Comparison of ENCODE assay signal across 28 cellular contexts in genomic region chr10:95482501-95483248, GRCh38.
DNase-seq lines count a peak whose midpoint lies in the region; ATAC-seq, FAIRE-seq and TF ChIP-seq lines count a peak whose summit lies in the region.
"Had no signal": no experiment of that assay in that cellular context is flagged by ENCODE, and none has a peak within 500 bp of the region (broad histone marks: within the 10 kb centered on the region; RNA-seq: fewer than 3 reads in every experiment).

No MANE protein-coding gene starts in this region.

- no TSS peak for BruUV-seq in HepG2 (replicated peaks; lab: Mats Ljungman, UMichigan)

- H3K4me3 ChIP-seq in HepG2 (replicated peaks in 1 of 3; ENCODE audit: insufficient read depth in 1 of 3, low read depth in 2 of 3, low read length in 3 of 3) (no peak overlapping the region), smooth muscle cell (no peak overlapping the region), adrenal gland (no peak overlapping the region)
- H3K4me3 ChIP-seq: breast epithelium, HAP-1, suprapubic skin had no signal

- no peak overlapping the region for H3K4me3 Mint-ChIP-seq in activated CD8-positive, alpha-beta T cell treated with anti-CD3 and anti-CD28 coated beads for 36 hours
- H3K4me3 Mint-ChIP-seq: activated naive CD8-positive, alpha-beta T cell treated with anti-CD3 and anti-CD28 coated beads, Interleukin-2, amount 50 U/mL, for 24 hours; naive thymus-derived CD8-positive, alpha-beta T cell; T-helper 2 cell treated with Interferon-gamma antibody and Interleukin-4, amounts not matched to agents 5 μg/mL and 100 μg/mL, for 36 hours had no signal

- DNase-seq in LHCN-M2 (ENCODE audit: low read depth) = peak; percentile 44
- DNase-seq in HepG2 (ENCODE audit: low spot score) = no peak
- DNase-seq in smooth muscle cell (lab: John Stamatoyannopoulos, UW; ENCODE audit: unreplicated experiment) = no peak
- no peak for DNase-seq in foreskin melanocyte
- no peak for DNase-seq in adrenal gland
- DNase-seq in activated CD8-positive, alpha-beta memory T cell treated with anti-CD3 and anti-CD28 coated beads for 24 hours = no peak
- no peak for DNase-seq in activated CD8-positive, alpha-beta T cell treated with anti-CD3 and anti-CD28 coated beads for 36 hours
- DNase-seq: activated CD4-positive, alpha-beta T cell treated with anti-CD3 and anti-CD28 coated beads, Interleukin-2, amount 50 U/mL, for 1 hour; activated effector memory CD4-positive, alpha-beta T cell treated with Interleukin-2 at 50 U/mL for 16 hours; activated naive CD8-positive, alpha-beta T cell treated with anti-CD3 and anti-CD28 coated beads, Interleukin-2, amount 50 U/mL, for 24 hours; foreskin keratinocyte; GDM1; KG1; kidney; mesenchymal stem cell; MV-4-11; naive thymus-derived CD8-positive, alpha-beta T cell; NCI-H1694; NCI-H69; RPMI8226; SK-N-SH; WERI-Rb-1 had no signal

- peaks cover 5% of the 10 kb centered on the region for H3K4me1 Mint-ChIP-seq in activated CD8-positive, alpha-beta T cell treated with anti-CD3 and anti-CD28 coated beads for 36 hours (ENCODE audit: low read depth)

- CTCF ChIA-PET in HepG2 (lab: Yijun Ruan, JAX; ENCODE audit: low intra/inter-chr PET ratio, low total read pairs) = no interaction called here
- CTCF ChIA-PET in activated CD8-positive, alpha-beta T cell treated with anti-CD3 and anti-CD28 coated beads for 36 hours (lab: Charles Lee) = no interaction called here

- H3K4me2 ChIP-seq in HepG2 (ENCODE audit: low read depth, low read length) (no peak overlapping the region), smooth muscle cell (peak overlapping the region; percentile 77)
- H3K4me2 ChIP-seq: SK-N-SH had no signal

- H3K27ac Mint-ChIP-seq in activated CD8-positive, alpha-beta T cell treated with anti-CD3 and anti-CD28 coated beads for 36 hours = no peak overlapping the region
- H3K27ac Mint-ChIP-seq: activated naive CD8-positive, alpha-beta T cell treated with anti-CD3 and anti-CD28 coated beads, Interleukin-2, amount 50 U/mL, for 24 hours; naive thymus-derived CD8-positive, alpha-beta T cell; T-helper 2 cell treated with Interferon-gamma antibody and Interleukin-4, amounts not matched to agents 5 μg/mL and 100 μg/mL, for 36 hours had no signal

- in situ Hi-C loops in HepG2 (cut with HindIII; ENCODE audit: extremely low pct_ligation_motif_present, low pct_unique_long_range_greater_than_20kb) = no loop called here

- H3K36me3 ChIP-seq in HepG2 (replicated peaks in 1 of 2; ENCODE audit: control insufficient read depth in 1 of 2, insufficient read depth in 2 of 2, low read length in 2 of 2) (peaks cover 3 to 25% of the 10 kb centered on the region in 2 experiments; a peak in 3 of 5 replicates), smooth muscle cell (ENCODE audit: low read depth) (no peaks in the 10 kb centered on the region), adrenal gland (replicated peaks in 1 of 2) (no peaks in the 10 kb centered on the region)
- H3K36me3 ChIP-seq: breast epithelium, HAP-1, suprapubic skin, WERI-Rb-1 had no signal

- H3K27ac ChIP-seq in cingulate gyrus (ENCODE audit: low read depth, low read length) (peak overlapping the region; percentile 20), HepG2 (ENCODE audit: extremely low read length, insufficient read depth, low read length) (no peak overlapping the region), smooth muscle cell (ENCODE audit: low read depth) (peak overlapping the region; percentile 97), adrenal gland (no peak overlapping the region)
- H3K27ac ChIP-seq: breast epithelium, foreskin keratinocyte, suprapubic skin, WERI-Rb-1 had no signal

- peaks cover 69% of the 10 kb centered on the region for H3K4me1 ChIP-seq in HepG2 (ENCODE audit: insufficient read depth, low read length)
- H3K4me1 ChIP-seq in smooth muscle cell (ENCODE audit: low read depth) = peaks cover 17% of the 10 kb centered on the region
- peaks cover 0 to 9% of the 10 kb centered on the region in 2 donors for H3K4me1 ChIP-seq in adrenal gland (replicated peaks in 1 of 2)
- H3K4me1 ChIP-seq: foreskin keratinocyte, HAP-1 had no signal

- intact Hi-C loops in HepG2 (cut with micrococcal nuclease; ENCODE audit: unreplicated experiment) (no loop called here), adrenal gland (cut with DNase I) (no loop called here)
- intact Hi-C loops in activated CD8-positive, alpha-beta T cell treated with anti-CD3 and anti-CD28 coated beads for 36 hours (cut with micrococcal nuclease) = no loop called here

- H3K79me2 ChIP-seq in HepG2 (ENCODE audit: insufficient read depth, low read length) (peaks cover 25% of the 10 kb centered on the region), smooth muscle cell (ENCODE audit: low read depth) (no peaks in the 10 kb centered on the region)

- no peak for TF ChIP-seq CTCF in HepG2 (CRISPR knock-in tag; IDR thresholded peaks at IDR 0.05)
- no peak for TF ChIP-seq CTCF in smooth muscle cell (IDR thresholded peaks at IDR 0.05; ENCODE audit: borderline replicate concordance, insufficient read depth, poor library complexity, severe bottlenecking)
- no peak for TF ChIP-seq CTCF in adrenal gland (IDR thresholded peaks at IDR 0.05)
- no peak for TF ChIP-seq CTCF in activated CD8-positive, alpha-beta T cell treated with anti-CD3 and anti-CD28 coated beads for 36 hours (IDR thresholded peaks at IDR 0.05)

- no peak for TF ChIP-seq RAD21 in HepG2 (CRISPR knock-in tag; IDR thresholded peaks at IDR 0.05)

- no peaks in the 10 kb centered on the region for H3K27me3 ChIP-seq in HepG2 (ENCODE audit: control insufficient read depth in 1 of 2, insufficient read depth in 2 of 2, low read length in 2 of 2)
- H3K27me3 ChIP-seq in smooth muscle cell (ENCODE audit: low read depth) = no peaks in the 10 kb centered on the region
- H3K27me3 ChIP-seq in adrenal gland = no peaks in the 10 kb centered on the region
- H3K27me3 ChIP-seq: breast epithelium, suprapubic skin had no signal

- H3K9me3 ChIP-seq in HepG2 (ENCODE audit: low read length) = no peaks in the 10 kb centered on the region
- no peaks in the 10 kb centered on the region for H3K9me3 ChIP-seq in smooth muscle cell (replicated peaks; ENCODE audit: low read depth)
- no peaks in the 10 kb centered on the region for H3K9me3 ChIP-seq in adrenal gland (replicated peaks in 1 of 3)
- H3K9me3 ChIP-seq: breast epithelium, HAP-1, SK-N-SH, suprapubic skin had no signal

- TF ChIP-seq EP300 in HepG2 (IDR thresholded peaks at IDR 0.05; ENCODE audit: low read depth in 2 of 2, low read length in 2 of 2) (no peak), HepG2 (CRISPR knock-in tag; IDR thresholded peaks at IDR 0.05; ENCODE audit: borderline replicate concordance) (no peak)

- no peak for TF ChIP-seq POLR2A in HepG2 (IDR thresholded peaks at IDR 0.05; ENCODE audit: insufficient read depth in 1 of 2, low read depth in 2 of 2, low read length in 2 of 2)
- TF ChIP-seq POLR2A in adrenal gland (IDR thresholded peaks at IDR 0.05) = no peak

- H3K9me3 Mint-ChIP-seq in activated CD8-positive, alpha-beta T cell treated with anti-CD3 and anti-CD28 coated beads for 36 hours = no peaks in the 10 kb centered on the region
- H3K9me3 Mint-ChIP-seq: activated naive CD8-positive, alpha-beta T cell treated with anti-CD3 and anti-CD28 coated beads, Interleukin-2, amount 50 U/mL, for 24 hours; T-helper 2 cell treated with Interferon-gamma antibody and Interleukin-4, amounts not matched to agents 5 μg/mL and 100 μg/mL, for 36 hours had no signal

- no peak for ATAC-seq in HepG2
- no peak for ATAC-seq in activated CD8-positive, alpha-beta T cell treated with anti-CD3 and anti-CD28 coated beads for 36 hours
- ATAC-seq: activated naive CD8-positive, alpha-beta T cell treated with anti-CD3 and anti-CD28 coated beads, Interleukin-2, amount 50 U/mL, for 24 hours; foreskin keratinocyte; naive thymus-derived CD8-positive, alpha-beta T cell; sciatic nerve had no signal

- peaks cover 7% of the 10 kb centered on the region for H3F3A ChIP-seq in smooth muscle cell (ENCODE audit: low read depth)

- H4K20me1 ChIP-seq in HepG2 (ENCODE audit: insufficient read depth, low read length) (no peaks in the 10 kb centered on the region), smooth muscle cell (ENCODE audit: low read depth) (no peaks in the 10 kb centered on the region)

- POLR2A ChIA-PET in HepG2 (lab: Yijun Ruan, JAX) = interaction anchor here (1.1 kb wide), 1 partner anchor 17 kb away, joined by 3 read pairs; no protein-coding TSS in a partner anchor
- POLR2A ChIA-PET in activated CD8-positive, alpha-beta T cell treated with anti-CD3 and anti-CD28 coated beads for 36 hours (lab: Charles Lee) = no interaction called here

- H3K36me3 Mint-ChIP-seq in activated CD8-positive, alpha-beta T cell treated with anti-CD3 and anti-CD28 coated beads for 36 hours (ENCODE audit: low read depth) = no peaks in the 10 kb centered on the region

- WGBS in HepG2 (ENCODE audit: low lambda C conversion rate) = 94% methylated on average over 7 of the region's 7 CpGs
- WGBS in smooth muscle cell (ENCODE audit: low lambda C conversion rate) = 35% methylated on average over 7 of the region's 7 CpGs
- 90 to 94% (median 91%) methylated on average over 7 of the region's 7 CpGs for WGBS in adrenal gland, 4 donors

- H3K9ac ChIP-seq in HepG2 (ENCODE audit: insufficient read depth, low read depth, low read length) (no peak overlapping the region), smooth muscle cell (ENCODE audit: low read depth) (peak overlapping the region; percentile 81)
- H3K9ac ChIP-seq: SK-N-SH had no signal

- FAIRE-seq in HepG2 (lab: Jason Lieb, UNC) = no peak

- peaks cover 2% of the 10 kb centered on the region for H3K27me3 Mint-ChIP-seq in activated CD8-positive, alpha-beta T cell treated with anti-CD3 and anti-CD28 coated beads for 36 hours

- no peak overlapping the region for H2AFZ ChIP-seq in HepG2 (ENCODE audit: low read length)
- no peak overlapping the region for H2AFZ ChIP-seq in smooth muscle cell (ENCODE audit: low read depth)

TF ChIP-seq in HepG2, 621 proteins besides CTCF, POLR2A, EP300 and RAD21 (continues in another document):
- TF ChIP-seq BHLHE40 (IDR thresholded peaks at IDR 0.05; ENCODE audit: low read length) (no peak), GATAD1 (CRISPR knock-in tag; IDR thresholded peaks at IDR 0.05) (no peak), POGZ (CRISPR knock-in tag; IDR thresholded peaks at IDR 0.05) (peak; percentile 27; the same call in 1 of the 2 replicates), CBX2 (IDR thresholded peaks at IDR 0.05; ENCODE audit: low read depth, low read length) (no peak), CBX2 (CRISPR knock-in tag; IDR thresholded peaks at IDR 0.05; ENCODE audit: low read depth) (no peak), ZNF556 (CRISPR knock-in tag; IDR thresholded peaks at IDR 0.05; ENCODE audit: borderline replicate concordance) (no peak), HNF4A (CRISPR knock-in tag; IDR thresholded peaks at IDR 0.05) (peak; percentile 44), RBM22 (optimal IDR thresholded peaks at IDR 0.05; ENCODE audit: low read length) (no peak)
- TF ChIP-seq, protein P1, sequence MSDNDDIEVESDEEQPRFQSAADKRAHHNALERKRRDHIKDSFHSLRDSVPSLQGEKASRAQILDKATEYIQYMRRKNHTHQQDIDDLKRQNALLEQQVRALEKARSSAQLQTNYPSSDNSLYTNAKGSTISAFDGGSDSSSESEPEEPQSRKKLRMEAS (IDR thresholded peaks at IDR 0.05) = no peak

Comparison
In these comparisons a context has a peak if more than half of its experiments do, and no peak if none do; other contexts are left out.
1. H3K27ac ChIP-seq: peak in cingulate gyrus (single experiment) and smooth muscle cell (single experiment); none in HepG2 (single experiment) and adrenal gland (0 of 5).